ENCODE assay signal across 31 cellular contexts in the genomic region with DNA sequence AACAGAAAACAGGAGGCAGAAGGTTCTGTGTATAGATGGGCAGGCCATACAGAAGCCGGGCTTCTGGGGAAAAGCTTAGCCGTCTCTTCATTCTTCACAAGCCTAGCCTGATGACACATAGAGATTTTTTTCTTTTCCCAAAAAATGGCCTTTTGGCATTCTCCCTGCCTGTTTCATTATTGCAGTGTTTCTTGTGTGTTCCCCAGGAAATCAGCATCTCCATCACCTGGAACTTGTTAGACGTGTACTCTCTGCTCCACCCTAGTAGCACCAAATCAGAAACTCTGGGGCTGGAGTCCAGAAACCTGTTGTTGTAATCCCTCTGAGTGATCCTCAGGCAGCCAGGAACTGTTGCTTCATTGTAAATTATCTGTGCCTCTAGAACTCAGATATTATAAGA.
DNase-seq lines count a peak whose midpoint lies in the region; ATAC-seq and TF ChIP-seq lines count a peak whose summit lies in the region.
"Had no signal": no experiment of that assay in that cellular context is flagged by ENCODE, and none has a peak within 500 bp of the region (broad histone marks: within the 10 kb centered on the region; RNA-seq: fewer than 3 reads in every experiment).

No MANE protein-coding gene starts in this region.

- peak; percentile 41 to 48 for ATAC-seq in natural killer cell treated with Interleukin-12 subunit alpha and Interleukin-12 subunit beta and Interleukin-15 and Interleukin-18, amount 100 ng/mL, for 72 hours
- ATAC-seq in natural killer cell = no peak
- no peak for ATAC-seq in HG02981 (IDR thresholded peaks at IDR 0.05; ENCODE audit: unreplicated experiment)
- ATAC-seq: pancreas had no signal

- DNase-seq in natural killer cell treated with Interleukin-12 subunit alpha and Interleukin-12 subunit beta and Interleukin-15 and Interleukin-18, amount 100 ng/mL, for 72 hours (ENCODE audit: low spot score) = no peak
- DNase-seq in natural killer cell (no peak), esophagus squamous epithelium (lab: John Stamatoyannopoulos, UW) (no peak), mesothelial cell of epicardium (ENCODE audit: low spot score in 2 of 2, unreplicated experiment in 2 of 2) (no peak), vagina (ENCODE audit: extremely low spot score in 2 of 2) (no peak), NCI-H128 (lab: John Stamatoyannopoulos, UW; ENCODE audit: unreplicated experiment) (no peak), UCSD-AML1 (lab: John Stamatoyannopoulos, UW; ENCODE audit: unreplicated experiment) (no peak)
- DNase-seq: 8988T; activated CD4-positive, alpha-beta memory T cell treated with anti-CD3 and anti-CD28 coated beads, Interleukin-2, amount 10 ng/mL, durations not matched to agents 7 days and 5 days; activated CD4-positive, alpha-beta T cell treated with anti-CD3 and anti-CD28 coated beads for 1 hour; activated CD8-positive, alpha-beta memory T cell treated with anti-CD3 and anti-CD28 coated beads, Interleukin-2, amount 50 U/mL, for 4 hours; activated naive CD4-positive, alpha-beta T cell treated with Interleukin-2 at 50 U/mL for 16 hours; CD4-positive, alpha-beta memory T cell; cerebellar nuclear complex; DND-41; foreskin melanocyte; NCI-H1436 treated with DMSO at 0.1 percent for 48 hours; NCI-H2107; NCI-H345; NCI-H69; nephron progenitor cell; pancreas; Peyer's patch; SHP77; small intestine; testis had no signal

- TF ChIP-seq CTCF in natural killer cell (IDR thresholded peaks at IDR 0.05) (no peak), esophagus squamous epithelium (IDR thresholded peaks at IDR 0.05) (no peak), mesothelial cell of epicardium (IDR thresholded peaks at IDR 0.05; ENCODE audit: unreplicated experiment) (no peak), vagina (IDR thresholded peaks at IDR 0.05) (no peak)

- H3K4me3 ChIP-seq in esophagus squamous epithelium = no peak overlapping the region
- H3K4me3 ChIP-seq in vagina = no peak overlapping the region
- H3K4me3 ChIP-seq: hepatocyte, pancreas, Peyer's patch, testis had no signal

- peaks cover 4% of the 10 kb centered on the region for H3K9me3 Mint-ChIP-seq in natural killer cell treated with Interleukin-12 subunit alpha and Interleukin-12 subunit beta and Interleukin-15 and Interleukin-18, amount 100 ng/mL, for 72 hours
- H3K9me3 Mint-ChIP-seq in natural killer cell (no peaks in the 10 kb centered on the region), mesothelial cell of epicardium (no peaks in the 10 kb centered on the region)
- H3K9me3 Mint-ChIP-seq: brain; nephron progenitor cell; stimulated activated naive CD8-positive, alpha-beta T cell treated with anti-CD3 and anti-CD28 coated beads, Interleukin-15, Interleukin-2, amounts not matched to agents 100 ng/mL and 50 ng/mL, for 24 hours had no signal

- no peaks in the 10 kb centered on the region for H3K27me3 Mint-ChIP-seq in natural killer cell treated with Interleukin-12 subunit alpha and Interleukin-12 subunit beta and Interleukin-15 and Interleukin-18, amount 100 ng/mL, for 72 hours
- H3K27me3 Mint-ChIP-seq in natural killer cell (ENCODE audit: low read depth in 2 of 2) (no peaks in the 10 kb centered on the region), mesothelial cell of epicardium (ENCODE audit: low read depth) (no peaks in the 10 kb centered on the region)
- H3K27me3 Mint-ChIP-seq: activated CD4-positive, alpha-beta memory T cell treated with anti-CD3 and anti-CD28 coated beads, Interleukin-2, amount 10 ng/mL, durations not matched to agents 7 days and 5 days; CD4-positive, alpha-beta memory T cell; stimulated activated naive CD8-positive, alpha-beta T cell treated with anti-CD3 and anti-CD28 coated beads, Interleukin-15, Interleukin-2, amounts not matched to agents 100 ng/mL and 50 ng/mL, for 24 hours had no signal

- H3K4me1 Mint-ChIP-seq in natural killer cell treated with Interleukin-12 subunit alpha and Interleukin-12 subunit beta and Interleukin-15 and Interleukin-18, amount 100 ng/mL, for 72 hours (ENCODE audit: low read depth in 2 of 2) = peaks cover 4 to 9% of the 10 kb centered on the region in 2 donors
- peaks cover 5% of the 10 kb centered on the region in 2 donors for H3K4me1 Mint-ChIP-seq in natural killer cell
- H3K4me1 Mint-ChIP-seq in mesothelial cell of epicardium = peaks cover 33% of the 10 kb centered on the region
- H3K4me1 Mint-ChIP-seq: activated CD4-positive, alpha-beta memory T cell treated with anti-CD3 and anti-CD28 coated beads, Interleukin-2, amount 10 ng/mL, durations not matched to agents 7 days and 5 days; brain; nephron progenitor cell had no signal

- intact Hi-C loops in natural killer cell (cut with micrococcal nuclease) (no loop called here), esophagus squamous epithelium (cut with DNase I) (no loop called here), vagina (cut with DNase I) (no loop called here)

- H3K27me3 ChIP-seq in esophagus squamous epithelium (no peaks in the 10 kb centered on the region), vagina (no peaks in the 10 kb centered on the region)
- H3K27me3 ChIP-seq: hepatocyte, pancreas, Peyer's patch, testis had no signal

- no peaks in the 10 kb centered on the region for H3K9me3 ChIP-seq in esophagus squamous epithelium
- no peaks in the 10 kb centered on the region for H3K9me3 ChIP-seq in vagina
- H3K9me3 ChIP-seq: pancreas, Peyer's patch, testis had no signal

- H3K27ac Mint-ChIP-seq in natural killer cell treated with Interleukin-12 subunit alpha and Interleukin-12 subunit beta and Interleukin-15 and Interleukin-18, amount 100 ng/mL, for 72 hours = peak overlapping the region in 1 of 2 donors; percentile 11
- H3K27ac Mint-ChIP-seq in natural killer cell = no peak overlapping the region
- peak overlapping the region; percentile 68 for H3K27ac Mint-ChIP-seq in mesothelial cell of epicardium
- H3K27ac Mint-ChIP-seq: activated CD4-positive, alpha-beta memory T cell treated with anti-CD3 and anti-CD28 coated beads, Interleukin-2, amount 10 ng/mL, durations not matched to agents 7 days and 5 days; brain; CD4-positive, alpha-beta memory T cell; nephron progenitor cell; stimulated activated naive CD8-positive, alpha-beta T cell treated with anti-CD3 and anti-CD28 coated beads, Interleukin-15, Interleukin-2, amounts not matched to agents 100 ng/mL and 50 ng/mL, for 24 hours had no signal

- H3K36me3 Mint-ChIP-seq in natural killer cell treated with Interleukin-12 subunit alpha and Interleukin-12 subunit beta and Interleukin-15 and Interleukin-18, amount 100 ng/mL, for 72 hours = peaks cover 4% of the 10 kb centered on the region
- H3K36me3 Mint-ChIP-seq in natural killer cell (no peaks in the 10 kb centered on the region), mesothelial cell of epicardium (no peaks in the 10 kb centered on the region)
- H3K36me3 Mint-ChIP-seq: brain had no signal

- TF ChIP-seq POLR2A in esophagus squamous epithelium (IDR thresholded peaks at IDR 0.05) = no peak
- TF ChIP-seq POLR2A in vagina (IDR thresholded peaks at IDR 0.05) = no peak

- H3K4me3 Mint-ChIP-seq in natural killer cell treated with Interleukin-12 subunit alpha and Interleukin-12 subunit beta and Interleukin-15 and Interleukin-18, amount 100 ng/mL, for 72 hours = peak overlapping the region; percentile 59
- H3K4me3 Mint-ChIP-seq in natural killer cell (no peak overlapping the region), mesothelial cell of epicardium (no peak overlapping the region)
- H3K4me3 Mint-ChIP-seq: activated CD4-positive, alpha-beta memory T cell treated with anti-CD3 and anti-CD28 coated beads, Interleukin-2, amount 10 ng/mL, durations not matched to agents 7 days and 5 days; brain; CD4-positive, alpha-beta memory T cell; nephron progenitor cell; stimulated activated naive CD8-positive, alpha-beta T cell treated with anti-CD3 and anti-CD28 coated beads, Interleukin-15, Interleukin-2, amounts not matched to agents 100 ng/mL and 50 ng/mL, for 24 hours had no signal

- peak overlapping the region in 3 of 4 donors; percentile 23 to 46 (median 42) for H3K27ac ChIP-seq in esophagus squamous epithelium
- peak overlapping the region; percentile 61 for H3K27ac ChIP-seq in vagina
- H3K27ac ChIP-seq: hepatocyte, HL-60, pancreas, Peyer's patch, testis had no signal

- 72 to 84% methylated on average over 3 of the region's 3 CpGs for WGBS in esophagus squamous epithelium, 2 donors

- H3K36me3 ChIP-seq in esophagus squamous epithelium (no peaks in the 10 kb centered on the region), vagina (no peaks in the 10 kb centered on the region)
- H3K36me3 ChIP-seq: pancreas, Peyer's patch had no signal

- H3K4me1 ChIP-seq in esophagus squamous epithelium (peaks cover 0 to 11% (median 3%) of the 10 kb centered on the region in 3 donors), vagina (peaks cover 14% of the 10 kb centered on the region)
- H3K4me1 ChIP-seq: Peyer's patch, testis had no signal

Comparison
In these comparisons a context has a peak if more than half of its experiments do, and no peak if none do; other contexts are left out.
1. ATAC-seq: peak in natural killer cell treated with Interleukin-12 subunit alpha and Interleukin-12 subunit beta and Interleukin-15 and Interleukin-18, amount 100 ng/mL, for 72 hours (2 of 2); none in natural killer cell (0 of 3) and HG02981 (single experiment).